Comparison of ENCODE assay signal across 23 cellular contexts in the genomic region with DNA sequence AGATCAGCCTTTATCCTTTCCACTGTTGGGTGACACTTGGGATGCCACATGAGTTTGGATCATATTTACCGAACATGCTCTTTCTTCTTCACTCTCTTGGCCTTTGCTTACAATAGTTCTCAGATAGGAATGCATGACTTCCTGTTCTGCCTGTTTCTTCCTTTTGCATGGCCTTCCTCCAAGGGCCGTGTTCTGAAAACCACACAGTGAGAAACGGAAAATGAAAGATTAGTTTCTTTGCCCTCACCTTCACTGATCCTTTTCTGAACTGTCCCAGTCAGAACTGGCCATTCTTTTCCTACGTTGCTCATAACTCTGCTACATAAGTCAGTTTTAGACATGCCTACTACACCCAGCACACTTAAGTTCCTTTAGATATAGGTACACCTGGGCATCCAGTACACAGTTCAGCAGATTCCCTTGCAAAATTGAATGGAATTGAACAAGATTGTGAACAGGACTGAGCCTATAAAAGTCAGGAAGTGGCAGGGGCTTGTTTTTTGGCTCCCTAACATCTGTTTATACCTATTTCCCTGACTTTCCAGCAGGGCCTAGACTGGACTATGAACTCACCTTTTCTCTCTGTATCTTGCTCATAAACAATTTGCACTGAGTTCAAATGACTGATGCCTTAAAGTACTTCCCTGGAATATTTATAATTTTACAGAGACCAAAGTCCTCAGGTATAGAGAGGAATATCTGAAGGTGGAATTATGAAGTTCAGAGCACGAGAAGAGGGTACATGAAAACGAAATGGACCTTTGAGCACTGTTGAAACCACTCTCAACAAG.
DNase-seq lines count a peak whose midpoint lies in the region; ATAC-seq and TF ChIP-seq lines count a peak whose summit lies in the region.
"Had no signal": no experiment of that assay in that cellular context is flagged by ENCODE, and none has a peak within 500 bp of the region (broad histone marks: within the 10 kb centered on the region; RNA-seq: fewer than 3 reads in every experiment).

No MANE protein-coding gene starts in this region.

- H2AFZ ChIP-seq in PC-3 (ENCODE audit: low read length) = peak overlapping the region; percentile 65

- no peaks in the 10 kb centered on the region for H3K79me2 ChIP-seq in PC-3 (ENCODE audit: low read length)

- BruUV-seq in PC-3 (replicated peaks; lab: Mats Ljungman, UMichigan) = no TSS peak

- WGBS in prostate gland = 38% methylated on average over 6 of the region's 6 CpGs

- no peak overlapping the region for H3K4me2 ChIP-seq in PC-3 (ENCODE audit: low read length)

- peaks cover 9% of the 10 kb centered on the region; the same call in 1 of the 2 replicates for H3K4me1 ChIP-seq in PC-3 (ENCODE audit: insufficient read depth, low read length)
- no peaks in the 10 kb centered on the region for H3K4me1 ChIP-seq in prostate gland (replicated peaks)
- H3K4me1 ChIP-seq: breast epithelium, testis had no signal

- CTCF ChIA-PET in PC-3 (lab: Charles Lee) = no interaction called here

- intact Hi-C loops in PC-3 (cut with micrococcal nuclease) (no loop called here), prostate gland (cut with DNase I) (no loop called here)

- POLR2A ChIA-PET in PC-3 (lab: Charles Lee; ENCODE audit: unreplicated experiment) = no interaction called here

- no peaks in the 10 kb centered on the region for H3F3A ChIP-seq in PC-3 (ENCODE audit: low read length, unreplicated experiment)

- H3K4me3 ChIP-seq in PC-3 (ENCODE audit: low read length) (no peak overlapping the region), prostate gland (no peak overlapping the region)
- H3K4me3 ChIP-seq: breast epithelium, MG63, SK-N-MC, testis had no signal

- H3K27ac ChIP-seq in PC-3 (ENCODE audit: low read length) (no peak overlapping the region), prostate gland (no peak overlapping the region)
- H3K27ac ChIP-seq: epithelial cell of prostate, SK-N-MC, testis had no signal

- no peak for TF ChIP-seq CTCF in PC-3 (conservative IDR thresholded peaks at IDR 0.05; ENCODE audit: low read depth, low read length)
- TF ChIP-seq CTCF in prostate gland (IDR thresholded peaks at IDR 0.05) = no peak
- no peak for TF ChIP-seq CTCF in omental fat pad (IDR thresholded peaks at IDR 0.05)

- H3K9me2 ChIP-seq in PC-3 (replicated peaks; ENCODE audit: low read length) = no peaks in the 10 kb centered on the region

- H3K36me3 ChIP-seq in PC-3 (ENCODE audit: low read depth, low read length) (no peaks in the 10 kb centered on the region), prostate gland (no peaks in the 10 kb centered on the region)
- H3K36me3 ChIP-seq: breast epithelium, MG63 had no signal

- TF ChIP-seq POLR2A in prostate gland (IDR thresholded peaks at IDR 0.05) = no peak

- H4K20me1 ChIP-seq in PC-3 (ENCODE audit: low read length) = no peaks in the 10 kb centered on the region

- peak; percentile 56 for DNase-seq in PC-3
- peak; percentile 24 for DNase-seq in prostate gland (ENCODE audit: low spot score)
- DNase-seq in omental fat pad (ENCODE audit: low spot score) = no peak
- DNase-seq: activated CD4-positive, alpha-beta T cell treated with anti-CD3 and anti-CD28 coated beads for 36 hours; activated naive CD8-positive, alpha-beta T cell treated with anti-CD3 and anti-CD28 coated beads, Interleukin-2, amount 10 ng/mL, durations not matched to agents 7 days and 5 days; CD8-positive, alpha-beta memory T cell; MG63; NCI-H146; NCI-H2171 treated with DMSO at 0.1 percent for 48 hours; NCI-H774; stimulated activated CD4-positive, alpha-beta T cell treated with anti-CD3 and anti-CD28 coated beads, Interleukin-12 subunit alpha, Interleukin-12 subunit beta, amount 100 ng/mL, for 4 hours; T1000; testis had no signal

- peak; percentile 67 for ATAC-seq in GM21390 (IDR thresholded peaks at IDR 0.05; ENCODE audit: unreplicated experiment)
- peak; percentile 75 for ATAC-seq in PC-3
- peak; percentile 76 for ATAC-seq in esophagus mucosa
- no peak for ATAC-seq in HG02798 (IDR thresholded peaks at IDR 0.05; ENCODE audit: poor library complexity, unreplicated experiment)
- ATAC-seq in omental fat pad (ENCODE audit: low FRiP score) = no peak
- no peak for ATAC-seq in GM21717 (IDR thresholded peaks at IDR 0.05; ENCODE audit: unreplicated experiment)
- ATAC-seq: activated CD4-positive, alpha-beta T cell treated with anti-CD3 and anti-CD28 coated beads for 36 hours; activated T-helper 17 cell treated with anti-CD3 and anti-CD28 coated beads, Interleukin-2, amount 50 U/mL, for 72 hours; left lobe of liver; Panc1 had no signal

- H3K9me3 ChIP-seq in PC-3 (ENCODE audit: low read length) = no peaks in the 10 kb centered on the region
- no peaks in the 10 kb centered on the region for H3K9me3 ChIP-seq in prostate gland
- H3K9me3 ChIP-seq: breast epithelium, MG63, testis had no signal

- H3K27me3 ChIP-seq in PC-3 (ENCODE audit: low read length) (no peaks in the 10 kb centered on the region), prostate gland (replicated peaks; ENCODE audit: insufficient read depth) (no peaks in the 10 kb centered on the region)
- H3K27me3 ChIP-seq: breast epithelium, MG63, testis had no signal

- H3K9ac ChIP-seq in PC-3 (ENCODE audit: low read length) = no peak overlapping the region

Comparison
In these comparisons a context has a peak if more than half of its experiments do, and no peak if none do; other contexts are left out.
1. ATAC-seq: peak in GM21390 (single experiment), PC-3 (single experiment) and esophagus mucosa (single experiment); none in HG02798 (single experiment), omental fat pad (single experiment) and GM21717 (single experiment).